Comparison of ENCODE assay signal across 14 cellular contexts in the genomic region with DNA sequence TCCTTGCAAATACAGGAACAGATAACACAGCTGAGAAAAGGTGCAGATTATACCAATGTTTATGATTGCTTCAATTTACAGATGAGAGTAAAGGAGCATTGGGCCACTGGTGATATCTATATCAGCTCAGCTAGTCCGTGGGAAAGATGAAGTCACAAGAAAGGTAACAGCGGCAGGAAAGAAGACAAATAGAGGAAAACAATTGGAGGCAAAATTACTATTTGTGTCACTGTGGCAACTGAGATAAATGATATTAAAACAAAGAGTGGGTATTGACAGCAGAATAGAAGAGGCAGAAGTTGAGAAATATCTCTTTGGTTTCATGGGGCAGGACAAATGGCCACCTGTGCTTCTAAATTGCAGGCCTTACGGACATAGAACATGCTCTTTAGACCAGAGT.
DNase-seq lines count a peak whose midpoint lies in the region; ATAC-seq lines count a peak whose summit lies in the region.
"Had no signal": no experiment of that assay in that cellular context is flagged by ENCODE, and none has a peak within 500 bp of the region (broad histone marks: within the 10 kb centered on the region; RNA-seq: fewer than 3 reads in every experiment).

No MANE protein-coding gene starts in this region.

- DNase-seq in NCI-H1417 (lab: John Stamatoyannopoulos, UW) (peak in 2 of 3 experiments; percentile 20 to 49), NCI-H1417 treated with DMSO at 0.1 percent for 48 hours (lab: John Stamatoyannopoulos, UW) (no peak), COR-L47 (lab: John Stamatoyannopoulos, UW) (peak; percentile 8), NCI-H69 (lab: John Stamatoyannopoulos, UW) (peak; percentile 21), SW480 (ENCODE audit: low spot score) (no peak)
- DNase-seq: CD4-positive, CD25-positive, alpha-beta regulatory T cell; CD8-positive, alpha-beta T cell; DMS 273 treated with DMSO at 0.1 percent for 48 hours; DMS79; EL; GDM1; GOT3; HFFc6 had no signal

- ATAC-seq in GM18511 (IDR thresholded peaks at IDR 0.05; ENCODE audit: unreplicated experiment) = no peak
- ATAC-seq: CD8-positive, alpha-beta T cell had no signal

Comparison
In these comparisons a context has a peak if more than half of its experiments do, and no peak if none do; other contexts are left out.
1. DNase-seq: peak in NCI-H1417 (2 of 3), COR-L47 (single experiment) and NCI-H69 (single experiment); none in NCI-H1417 treated with DMSO at 0.1 percent for 48 hours (single experiment) and SW480 (single experiment).